Comparison of ENCODE assay signal across 9 cellular contexts in genomic region chr10:5976689-5977470, GRCh38. TPM values are rescaled to one million over a fixed set of nuclear protein-coding genes. Genes with fewer than 3 reads are reported as not detected.
A peak's percentile ranks its signal among the peaks of the same experiment; 100 is the strongest.
DNase-seq lines count a peak whose midpoint lies in the region; ATAC-seq, FAIRE-seq and TF ChIP-seq lines count a peak whose summit lies in the region.
"Had no signal": no experiment of that assay in that cellular context is flagged by ENCODE, and none has a peak within 500 bp of the region (broad histone marks: within the 10 kb centered on the region; RNA-seq: fewer than 3 reads in every experiment).

No MANE protein-coding gene starts in this region.

- no peaks in the 10 kb centered on the region for H3K27me3 ChIP-seq in CD8-positive, alpha-beta memory T cell (ENCODE audit: insufficient read depth, low read length, poor library complexity, severe bottlenecking)
- H3K27me3 ChIP-seq in lower lobe of right lung (ENCODE audit: low read depth): no peaks in the 10 kb centered on the region

- peak overlapping the region; percentile 86 for H3K4me3 ChIP-seq in CD8-positive, alpha-beta memory T cell (ENCODE audit: low read length)
- peak overlapping the region; percentile 98 for H3K4me3 ChIP-seq in lower lobe of right lung

- ATAC-seq in activated CD4-positive, alpha-beta T cell treated with anti-CD3 and anti-CD28 coated beads for 36 hours: peak; percentile 8
- ATAC-seq in lower lobe of right lung: peak; percentile 76 to 79

- intact Hi-C loops in activated CD4-positive, alpha-beta T cell treated with anti-CD3 and anti-CD28 coated beads for 36 hours (cut with DNase I, micrococcal nuclease): loop anchor here (1.0 to 5.0 kb wide), 12 partner anchors 34 to 292 kb away; partner anchors contain the start of genes FBH1 (in 1 of the 2), GDI2 (in 1 of the 2) and TASOR2 (in 1 of the 2)
- intact Hi-C loops in dendritic cell treated with granulocyte-macrophage colony-stimulating factor and Interleukin-4, amounts not matched to agents 40 ng/mL and 50 ng/mL, for 4 days (cut with micrococcal nuclease): no loop called here
- intact Hi-C loops in lower lobe of right lung (cut with DNase I): no loop called here

- H3K4me1 ChIP-seq in CD8-positive, alpha-beta memory T cell (ENCODE audit: insufficient read depth, low read length): peaks cover 18% of the 10 kb centered on the region
- peaks cover 34% of the 10 kb centered on the region for H3K4me1 ChIP-seq in lower lobe of right lung

- POLR2A ChIA-PET in CD8-positive, alpha-beta memory T cell (lab: Charles Lee): interaction anchor here (1.5 to 2.2 kb wide), 2 partner anchors 74 to 87 kb away, joined by 6 read pairs; partner anchors contain the start of genes ANKRD16 and FBH1
- POLR2A ChIA-PET in activated CD4-positive, alpha-beta T cell treated with anti-CD3 and anti-CD28 coated beads for 36 hours (lab: Charles Lee): interaction anchor here (0.6 to 1.2 kb wide), 3 partner anchors 67 to 371 kb away, joined by 3 to 6 read pairs (median 3); partner anchors contain the start of genes ANKRD16 and FBH1

- H3K36me3 ChIP-seq in CD8-positive, alpha-beta memory T cell (ENCODE audit: insufficient read depth, low read length): no peaks in the 10 kb centered on the region
- H3K36me3 ChIP-seq in lower lobe of right lung: no peaks in the 10 kb centered on the region

- no peak for TF ChIP-seq CTCF in GM20000 (IDR thresholded peaks at IDR 0.05; ENCODE audit: extremely low read depth, missing control alignments)
- no peak for TF ChIP-seq CTCF in lower lobe of right lung (IDR thresholded peaks at IDR 0.05)

- no peaks in the 10 kb centered on the region for H3K9me3 ChIP-seq in CD8-positive, alpha-beta memory T cell (ENCODE audit: low read length)
- H3K9me3 ChIP-seq in lower lobe of right lung: no peaks in the 10 kb centered on the region

- DNase-seq in CD8-positive, alpha-beta memory T cell: peak; percentile 14 to 59 (median 24)
- DNase-seq in GM20000 (ENCODE audit: low spot score) (peak; percentile 60), HTR-8/SVneo (ENCODE audit: insufficient read length, low spot score) (peak; percentile 41), lower lobe of right lung (peak; percentile 72), NCI-H2171 treated with DMSO at 0.1 percent for 48 hours (lab: John Stamatoyannopoulos, UW) (no peak)
- DNase-seq in activated CD4-positive, alpha-beta T cell treated with anti-CD3 and anti-CD28 coated beads for 36 hours: peak; percentile 73
- peak; percentile 17 to 34 for DNase-seq in stimulated activated CD8-positive, alpha-beta memory T cell treated with anti-CD3 and anti-CD28 coated beads, Interleukin-2, amount 100 ng/mL, for 48 hours (ENCODE audit: low read depth in 2 of 2)

- H3K36me3 Mint-ChIP-seq in CD8-positive, alpha-beta memory T cell: peaks cover 0 to 9% (median 0%) of the 10 kb centered on the region in 3 donors
- H3K36me3 Mint-ChIP-seq in activated CD4-positive, alpha-beta T cell treated with anti-CD3 and anti-CD28 coated beads for 36 hours (ENCODE audit: low read depth): peaks cover 12% of the 10 kb centered on the region
- no peaks in the 10 kb centered on the region for H3K36me3 Mint-ChIP-seq in dendritic cell treated with granulocyte-macrophage colony-stimulating factor and Interleukin-4, amounts not matched to agents 40 ng/mL and 50 ng/mL, for 4 days (ENCODE audit: low read depth)

- no peaks in the 10 kb centered on the region for H3K9me3 Mint-ChIP-seq in CD8-positive, alpha-beta memory T cell
- H3K9me3 Mint-ChIP-seq in activated CD4-positive, alpha-beta T cell treated with anti-CD3 and anti-CD28 coated beads for 36 hours (ENCODE audit: low read depth): no peaks in the 10 kb centered on the region
- no peaks in the 10 kb centered on the region for H3K9me3 Mint-ChIP-seq in dendritic cell treated with granulocyte-macrophage colony-stimulating factor and Interleukin-4, amounts not matched to agents 40 ng/mL and 50 ng/mL, for 4 days

- H3K27ac Mint-ChIP-seq in CD8-positive, alpha-beta memory T cell: peak overlapping the region; percentile 91 to 98 (median 96)
- H3K27ac Mint-ChIP-seq in activated CD4-positive, alpha-beta T cell treated with anti-CD3 and anti-CD28 coated beads for 36 hours: peak overlapping the region; percentile 95
- peak overlapping the region; percentile 42 for H3K27ac Mint-ChIP-seq in dendritic cell treated with granulocyte-macrophage colony-stimulating factor and Interleukin-4, amounts not matched to agents 40 ng/mL and 50 ng/mL, for 4 days

- peak overlapping the region; percentile 96 to 99 (median 98) for H3K4me3 Mint-ChIP-seq in CD8-positive, alpha-beta memory T cell
- peak overlapping the region; percentile 94 for H3K4me3 Mint-ChIP-seq in activated CD4-positive, alpha-beta T cell treated with anti-CD3 and anti-CD28 coated beads for 36 hours
- peak overlapping the region; percentile 71 for H3K4me3 Mint-ChIP-seq in dendritic cell treated with granulocyte-macrophage colony-stimulating factor and Interleukin-4, amounts not matched to agents 40 ng/mL and 50 ng/mL, for 4 days

- peaks cover 27 to 49% (median 46%) of the 10 kb centered on the region in 3 donors for H3K4me1 Mint-ChIP-seq in CD8-positive, alpha-beta memory T cell
- H3K4me1 Mint-ChIP-seq in activated CD4-positive, alpha-beta T cell treated with anti-CD3 and anti-CD28 coated beads for 36 hours: peaks cover 34% of the 10 kb centered on the region
- peaks cover 25% of the 10 kb centered on the region for H3K4me1 Mint-ChIP-seq in dendritic cell treated with granulocyte-macrophage colony-stimulating factor and Interleukin-4, amounts not matched to agents 40 ng/mL and 50 ng/mL, for 4 days (ENCODE audit: low read depth)

- CTCF ChIA-PET in CD8-positive, alpha-beta memory T cell (lab: Charles Lee): interaction anchor here (0.9 to 2.7 kb wide), 11 partner anchors 9 to 113 kb away, joined by 3 to 11 read pairs (median 3); partner anchors contain the start of genes ANKRD16 and FBH1
- CTCF ChIA-PET in activated CD4-positive, alpha-beta T cell treated with anti-CD3 and anti-CD28 coated beads for 36 hours (lab: Charles Lee): interaction anchor here (0.6 to 2.4 kb wide), 8 partner anchors 10 to 226 kb away, joined by 3 to 13 read pairs (median 5); partner anchors contain the start of genes IL2RA and PFKFB3

- H3K27ac ChIP-seq in CD8-positive, alpha-beta memory T cell (ENCODE audit: low read depth, low read length): peak overlapping the region; percentile 89
- H3K27ac ChIP-seq in lower lobe of right lung: peak overlapping the region; percentile 98

- no peaks in the 10 kb centered on the region for H3K27me3 Mint-ChIP-seq in CD8-positive, alpha-beta memory T cell
- no peaks in the 10 kb centered on the region for H3K27me3 Mint-ChIP-seq in activated CD4-positive, alpha-beta T cell treated with anti-CD3 and anti-CD28 coated beads for 36 hours
- H3K27me3 Mint-ChIP-seq in dendritic cell treated with granulocyte-macrophage colony-stimulating factor and Interleukin-4, amounts not matched to agents 40 ng/mL and 50 ng/mL, for 4 days: peaks cover 9% of the 10 kb centered on the region

- FAIRE-seq in HTR-8/SVneo (lab: Jason Lieb, UNC): no peak
- FAIRE-seq: TTC549 had no signal

RNA-seq across cellular contexts. Expression of gene IL15RA, which starts 0.5 kb away (rescaled TPM):
- 10 to 100 TPM; 30.1 to 33.5 TPM for total RNA-seq in CD8-positive, alpha-beta memory T cell
- polyA plus RNA-seq in CD8-positive, alpha-beta memory T cell: 19.8 TPM
- 10 to 100 TPM; 19.7 to 22.1 TPM for total RNA-seq in activated CD4-positive, alpha-beta T cell treated with anti-CD3 and anti-CD28 coated beads for 36 hours
- 28.5 TPM for total RNA-seq in lower lobe of right lung

Comparison
In these comparisons a context has a peak if more than half of its experiments do, and no peak if none do; other contexts are left out.
1. H3K27ac Mint-ChIP-seq: peak in every context shown above with its lines; median percentile 96 in CD8-positive, alpha-beta memory T cell; 95 in activated CD4-positive, alpha-beta T cell treated with anti-CD3 and anti-CD28 coated beads for 36 hours; 42 in dendritic cell treated with granulocyte-macrophage colony-stimulating factor and Interleukin-4, amounts not matched to agents 40 ng/mL and 50 ng/mL, for 4 days.
2. intact Hi-C loops: an anchor here in activated CD4-positive, alpha-beta T cell treated with anti-CD3 and anti-CD28 coated beads for 36 hours (1.0 to 5.0 kb wide); none called in dendritic cell treated with granulocyte-macrophage colony-stimulating factor and Interleukin-4, amounts not matched to agents 40 ng/mL and 50 ng/mL, for 4 days and lower lobe of right lung.